1 cellular context compared by ENCODE assay signal in genomic region chr22:18063715-18064114, GRCh38. TPM values are rescaled to one million over a fixed set of nuclear protein-coding genes. Genes with fewer than 3 reads are reported as not detected.
"Had no signal": no experiment of that assay in that cellular context is flagged by ENCODE, and none has a peak within 500 bp of the region (broad histone marks: within the 10 kb centered on the region; RNA-seq: fewer than 3 reads in every experiment).

No MANE protein-coding gene starts in this region.

RNA-seq across cellular contexts. Expression of gene TUBA8, which starts 46.9 kb away (rescaled TPM):
- total RNA-seq: stomach had no signal
